13 cellular contexts compared by ENCODE assay signal in the genomic region with DNA sequence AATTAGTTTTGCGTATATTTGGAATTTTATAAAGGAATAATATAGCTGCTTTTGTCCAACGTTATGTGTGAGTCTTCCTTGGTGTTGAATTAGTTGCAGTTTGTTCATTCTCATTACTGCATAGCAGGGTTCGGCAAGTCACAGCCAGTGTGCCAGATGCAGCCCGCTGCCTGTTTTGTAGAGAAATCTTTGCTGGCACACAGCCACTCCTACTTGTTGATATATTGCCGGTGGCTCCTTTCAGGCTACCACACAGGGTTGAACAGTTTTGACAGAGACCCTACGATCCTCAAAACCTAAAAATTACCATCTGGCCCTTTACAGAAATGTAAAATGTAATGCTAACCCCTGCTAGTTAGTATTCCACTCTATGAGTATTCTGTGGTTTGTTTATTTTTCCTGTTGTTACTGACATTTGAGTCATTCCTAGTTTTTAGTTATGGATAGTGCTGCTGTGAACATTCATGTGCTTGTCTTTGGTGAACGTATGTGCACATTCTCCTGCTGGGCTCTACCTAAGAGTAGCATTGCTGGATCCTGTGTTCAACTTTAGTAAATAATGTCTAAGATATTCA. TPM values are rescaled to one million over a fixed set of nuclear protein-coding genes. Genes with fewer than 3 reads are reported as not detected.
DNase-seq lines count a peak whose midpoint lies in the region; ATAC-seq, FAIRE-seq and TF ChIP-seq lines count a peak whose summit lies in the region.
"Had no signal": no experiment of that assay in that cellular context is flagged by ENCODE, and none has a peak within 500 bp of the region (broad histone marks: within the 10 kb centered on the region; RNA-seq: fewer than 3 reads in every experiment).

No MANE protein-coding gene starts in this region.

- intact Hi-C loops in colonic mucosa (cut with DNase I), result no loop called here
- intact Hi-C loops in CD8-positive, alpha-beta T cell (cut with DNase I, micrococcal nuclease), result no loop called here
- intact Hi-C loops in psoas muscle (cut with DNase I), result loop anchor here in 1 of 2 donors (10.0 kb wide), 1 partner anchor 61 kb away; no protein-coding TSS in a partner anchor

- H3K9me3 ChIP-seq in AG04450 (ENCODE audit: control insufficient read depth, insufficient read depth, low read length) (no peaks in the 10 kb centered on the region), colonic mucosa (no peaks in the 10 kb centered on the region), psoas muscle (no peaks in the 10 kb centered on the region)
- H3K9me3 ChIP-seq in CD8-positive, alpha-beta T cell (ENCODE audit: low read length), result no peaks in the 10 kb centered on the region

- peaks cover 60% of the 10 kb centered on the region for H3K36me3 Mint-ChIP-seq in CD8-positive, alpha-beta T cell

- H3K27me3 ChIP-seq in AG04450 (ENCODE audit: control insufficient read depth, insufficient read depth, low read length), result no peaks in the 10 kb centered on the region
- H3K27me3 ChIP-seq in colonic mucosa, result no peaks in the 10 kb centered on the region
- H3K27me3 ChIP-seq in CD8-positive, alpha-beta T cell (ENCODE audit: insufficient read depth, low read length), result no peaks in the 10 kb centered on the region
- no peaks in the 10 kb centered on the region for H3K27me3 ChIP-seq in psoas muscle (ENCODE audit: insufficient read depth in 3 of 3, low read length in 2 of 3)

- CTCF ChIA-PET in AG04450 (lab: Charles Lee), result interaction anchor here (0.9 to 2.3 kb wide), 4 partner anchors 10 to 77 kb away, joined by 3 to 15 read pairs (median 8); a partner anchor contains a TSS
- CTCF ChIA-PET in CD8-positive, alpha-beta T cell (lab: Charles Lee), result interaction anchor here (1.9 kb wide), 1 partner anchor 11 kb away, joined by 4 read pairs; a partner anchor contains a TSS

- TF ChIP-seq CTCF in AG04450 (IDR thresholded peaks at IDR 0.05; ENCODE audit: low read depth, low read length) (no peak), colonic mucosa (IDR thresholded peaks at IDR 0.05) (no peak), D721Med (IDR thresholded peaks at IDR 0.05; ENCODE audit: insufficient read depth, missing control alignments) (no peak), psoas muscle (IDR thresholded peaks at IDR 0.05) (no peak)
- no peak for TF ChIP-seq CTCF in CD8-positive, alpha-beta T cell (IDR thresholded peaks at IDR 0.05)

- POLR2A ChIA-PET in AG04450 (lab: Yijun Ruan, JAX), result interaction anchor here (1.1 kb wide), 1 partner anchor 10 kb away, joined by 3 read pairs; no protein-coding TSS in a partner anchor
- POLR2A ChIA-PET in CD8-positive, alpha-beta T cell (lab: Charles Lee), result no interaction called here

- FAIRE-seq in D721Med (lab: Jason Lieb, UNC), result no peak

- H3K4me3 Mint-ChIP-seq in CD8-positive, alpha-beta T cell, result no peak overlapping the region
- H3K4me3 Mint-ChIP-seq: type B pancreatic cell had no signal

- ATAC-seq in CD8-positive, alpha-beta T cell, result no peak
- ATAC-seq in HG03442 (IDR thresholded peaks at IDR 0.05; ENCODE audit: unreplicated experiment) (no peak), psoas muscle (no peak)

- H3K4me1 ChIP-seq in colonic mucosa (peaks cover under 1% of the 10 kb centered on the region), psoas muscle (no peaks in the 10 kb centered on the region)
- H3K4me1 ChIP-seq in CD8-positive, alpha-beta T cell (ENCODE audit: insufficient read depth, low read length), result no peaks in the 10 kb centered on the region

- H3K4me3 ChIP-seq in AG04450 (ENCODE audit: low read depth, low read length) (peak overlapping the region; percentile 14), colonic mucosa (no peak overlapping the region), psoas muscle (no peak overlapping the region)
- H3K4me3 ChIP-seq in CD8-positive, alpha-beta T cell (ENCODE audit: low read depth, low read length), result no peak overlapping the region

- H3K27ac Mint-ChIP-seq in CD8-positive, alpha-beta T cell, result no peak overlapping the region
- H3K27ac Mint-ChIP-seq: type B pancreatic cell had no signal

- DNase-seq in AG04450 (ENCODE audit: low read depth, low spot score) (no peak), NCI-H1694 (lab: John Stamatoyannopoulos, UW) (peak; percentile 11), colonic mucosa (no peak), iris pigment epithelial cell (ENCODE audit: low read depth) (peak; percentile 58), D721Med (ENCODE audit: insufficient read length, low spot score) (no peak), psoas muscle (no peak)
- no peak for DNase-seq in CD8-positive, alpha-beta T cell
- DNase-seq: activated CD4-positive, alpha-beta T cell treated with anti-CD3 and anti-CD28 coated beads for 1 hour; GDM1; NCI-H1092 treated with DMSO at 0.1 percent for 48 hours; NCI-H526 treated with DMSO at 0.1 percent for 48 hours had no signal

- no peaks in the 10 kb centered on the region for H3K36me3 ChIP-seq in colonic mucosa
- H3K36me3 ChIP-seq in CD8-positive, alpha-beta T cell (ENCODE audit: insufficient read depth, low read length), result peaks cover 8% of the 10 kb centered on the region
- H3K36me3 ChIP-seq in psoas muscle (ENCODE audit: insufficient read depth in 1 of 2, low read depth in 1 of 2), result peaks cover 14 to 54% of the 10 kb centered on the region in 2 donors

- H3K9me3 Mint-ChIP-seq in CD8-positive, alpha-beta T cell, result no peaks in the 10 kb centered on the region
- H3K9me3 Mint-ChIP-seq: type B pancreatic cell had no signal

- H3K27ac ChIP-seq in AG04450 (ENCODE audit: low read depth, low read length), result peak overlapping the region; percentile 68
- H3K27ac ChIP-seq in colonic mucosa, result peak overlapping the region; percentile 4
- no peak overlapping the region for H3K27ac ChIP-seq in CD8-positive, alpha-beta T cell (ENCODE audit: low read depth, low read length)
- no peak overlapping the region for H3K27ac ChIP-seq in psoas muscle

- WGBS in psoas muscle, 3 donors, result 56 to 77% (median 68%) methylated on average over 7 of the region's 7 CpGs

- H3K9ac ChIP-seq in colonic mucosa (ENCODE audit: low read depth in 2 of 2, low read length in 2 of 2), result no peak overlapping the region

- H3K27me3 Mint-ChIP-seq in CD8-positive, alpha-beta T cell (ENCODE audit: low read depth), result no peaks in the 10 kb centered on the region
- H3K27me3 Mint-ChIP-seq: type B pancreatic cell had no signal

- H3K4me1 Mint-ChIP-seq in CD8-positive, alpha-beta T cell (ENCODE audit: low read depth), result peaks cover 2% of the 10 kb centered on the region

RNA-seq across cellular contexts. Expression of a gene that starts 11.5 kb away (rescaled TPM):
- polyA plus RNA-seq in AG04450 (2011; rRNA removed), result 13.5 and 14.4 TPM in 2 replicates
- polyA minus RNA-seq in AG04450 (2011; rRNA and poly(A)+ RNA removed), result 12.4 and 13.2 TPM in 2 replicates
- total RNA-seq in colonic mucosa, result 10 to 100 TPM; 16.3 to 16.9 TPM
- 1 to 10 TPM; 8.5 to 8.8 TPM for total RNA-seq in CD8-positive, alpha-beta T cell
- 1 to 10 TPM; 3.4 to 6.8 (median 5.5) TPM for total RNA-seq in psoas muscle
- 10 to 100 TPM in 1 of 3 donors, 1 to 10 TPM in 2; 5.8 to 11.9 (median 9.1) TPM for polyA plus RNA-seq in psoas muscle

RNA-seq across cellular contexts. Expression of a gene that starts 47.4 kb away (rescaled TPM):
- polyA plus RNA-seq in AG04450 (2011; rRNA removed), result 10.5 and 14.9 TPM in 2 replicates
- polyA minus RNA-seq in AG04450 (2011; rRNA and poly(A)+ RNA removed), result 9.9 and 10.3 TPM in 2 replicates
- total RNA-seq in colonic mucosa, result 10 to 100 TPM; 25.5 to 32.6 TPM
- 1 to 10 TPM; 5.3 to 6.3 TPM for total RNA-seq in CD8-positive, alpha-beta T cell
- under 1 TPM in 2 of 4 donors, not detected in 2; 0.11 to 0.12 TPM for total RNA-seq in psoas muscle
- polyA plus RNA-seq in psoas muscle, result under 1 TPM in 2 of 3 donors, not detected in 1; 0.12 to 0.32 TPM

Comparison
In these comparisons a context has a peak if more than half of its experiments do, and no peak if none do; other contexts are left out.
1. DNase-seq: peak in NCI-H1694 (single experiment) and iris pigment epithelial cell (single experiment); none in AG04450 (single experiment), colonic mucosa (single experiment), D721Med (single experiment), CD8-positive, alpha-beta T cell (0 of 7) and psoas muscle (0 of 2).
2. H3K27ac ChIP-seq: peak in AG04450 (single experiment) and colonic mucosa (single experiment); none in CD8-positive, alpha-beta T cell (single experiment) and psoas muscle (single experiment).
3. RNA of a gene that starts 47.4 kb away (total RNA-seq): 25.5 to 32.6 TPM in colonic mucosa and 5.3 to 6.3 TPM in CD8-positive, alpha-beta T cell; 0.11 to 0.12 TPM in psoas muscle; every median in the first group is over 4 times any median in the second.